8 cellular contexts compared by ENCODE assay signal in genomic region chr19:38674388-38675133, GRCh38. TPM values are rescaled to one million over a fixed set of nuclear protein-coding genes. Genes with fewer than 3 reads are reported as not detected.
A peak's percentile ranks its signal among the peaks of the same experiment; 100 is the strongest.
DNase-seq lines count a peak whose midpoint lies in the region; ATAC-seq and TF ChIP-seq lines count a peak whose summit lies in the region.

No MANE protein-coding gene starts in this region.

- 46 to 62% (median 53%) methylated on average over 16 of the region's 16 CpGs for WGBS in adrenal gland, 4 donors
- WGBS in right cardiac atrium = 52% methylated on average over 16 of the region's 16 CpGs

- TF ChIP-seq POLR2A in adrenal gland (IDR thresholded peaks at IDR 0.05) (peak in 1 of 2 donors; percentile 62), gastrocnemius medialis (IDR thresholded peaks at IDR 0.05) (peak; percentile 25 to 43)

- H3K27ac ChIP-seq in adrenal gland (peak overlapping the region; percentile 67 to 91 (median 85)), right cardiac atrium (ENCODE audit: low read length) (peak overlapping the region; percentile 99), gastrocnemius medialis (peak overlapping the region; percentile 89 to 98 (median 96))

- H3K4me1 ChIP-seq in adrenal gland (replicated peaks in 1 of 2) = peaks cover 42 to 70% of the 10 kb centered on the region in 2 donors
- H3K4me1 ChIP-seq in right cardiac atrium (ENCODE audit: control insufficient read depth, insufficient read depth, low read length) = peaks cover 54% of the 10 kb centered on the region
- H3K4me1 ChIP-seq in gastrocnemius medialis = peaks cover 74 to 84% of the 10 kb centered on the region in 2 donors

- H3K9me3 ChIP-seq in adrenal gland (replicated peaks in 1 of 3) (no peaks in the 10 kb centered on the region), right cardiac atrium (ENCODE audit: control insufficient read depth, low read length) (no peaks in the 10 kb centered on the region), gastrocnemius medialis (no peaks in the 10 kb centered on the region)

- TF ChIP-seq CTCF in adrenal gland (IDR thresholded peaks at IDR 0.05) (no peak), gastrocnemius medialis (IDR thresholded peaks at IDR 0.05 in 4 of 5, conservative IDR thresholded peaks at IDR 0.05 in 1 of 5) (no peak)

- H3K27me3 ChIP-seq in adrenal gland (no peaks in the 10 kb centered on the region), right cardiac atrium (ENCODE audit: control insufficient read depth, insufficient read depth) (no peaks in the 10 kb centered on the region), gastrocnemius medialis (no peaks in the 10 kb centered on the region)

- in situ Hi-C loops in gastrocnemius medialis (cut with MboI; ENCODE audit: low sequenced_read_pairs in 4 of 4) = loop anchor here in 1 of 4 donors (25.0 kb wide), 1 partner anchor 1138 kb away; no protein-coding TSS in a partner anchor

- H3K4me3 ChIP-seq in adrenal gland (no peak overlapping the region), right cardiac atrium (ENCODE audit: low read length) (no peak overlapping the region), gastrocnemius medialis (peak overlapping the region in 2 of 4 donors; percentile 0 to 6)

- ATAC-seq in right cardiac atrium = peak; percentile 50 to 65
- ATAC-seq in gastrocnemius medialis = peak; percentile 93 to 94
- no peak for ATAC-seq in HG03135 (IDR thresholded peaks at IDR 0.05; ENCODE audit: unreplicated experiment)
- ATAC-seq in HG03439 (IDR thresholded peaks at IDR 0.05; ENCODE audit: unreplicated experiment) = no peak

- H3K36me3 ChIP-seq in adrenal gland (replicated peaks in 1 of 2) (no peaks in the 10 kb centered on the region), gastrocnemius medialis (no peaks in the 10 kb centered on the region)

- peak; percentile 66 for DNase-seq in EH (ENCODE audit: low read depth)
- DNase-seq in adrenal gland = peak; percentile 71 to 90 (median 85)
- DNase-seq in right cardiac atrium = peak in 1 of 3 donors; percentile 33
- peak; percentile 77 to 87 for DNase-seq in gastrocnemius medialis
- DNase-seq in stimulated activated CD4-positive, alpha-beta T cell treated with anti-CD3 and anti-CD28 coated beads, Interleukin-12 subunit alpha, Interleukin-12 subunit beta, amount 100 ng/mL, for 4 hours = no peak
- no peak for DNase-seq in LoVo (ENCODE audit: low spot score)

- intact Hi-C loops in adrenal gland (cut with DNase I) (no loop called here), right cardiac atrium (cut with DNase I) (no loop called here), gastrocnemius medialis (cut with DNase I; ENCODE audit: low total_unique reads) (no loop called here)

RNA-seq across cellular contexts. Expression of gene ACTN4, which starts 27.1 kb away (rescaled TPM):
- total RNA-seq in adrenal gland (100 to 1,000 TPM; 430 to 773 (median 575) TPM), right cardiac atrium (100 to 1,000 TPM; 116 to 226 (median 122) TPM), gastrocnemius medialis (10 to 100 TPM; 32.0 to 85.3 (median 63.9) TPM)
- polyA plus RNA-seq in adrenal gland (100 to 1,000 TPM; 148 to 586 (median 554) TPM), right cardiac atrium (87.4 TPM)

RNA-seq across cellular contexts. Expression of gene EIF3K, which starts 55.6 kb away (rescaled TPM):
- total RNA-seq in adrenal gland (100 to 1,000 TPM; 196 to 537 (median 316) TPM), right cardiac atrium (100 to 1,000 TPM; 477 to 576 (median 534) TPM), gastrocnemius medialis (100 to 1,000 TPM; 619 to 975 (median 681) TPM)
- polyA plus RNA-seq in adrenal gland (100 to 1,000 TPM; 177 to 292 (median 216) TPM), right cardiac atrium (829 TPM)

RNA-seq across cellular contexts. Expression of gene MAP4K1, which starts 56.8 kb away (rescaled TPM):
- total RNA-seq in adrenal gland (1 to 10 TPM; 1.4 to 7.9 (median 4.1) TPM), right cardiac atrium (1 to 10 TPM; 1.0 to 4.4 (median 3.0) TPM), gastrocnemius medialis (under 1 TPM in 3 of 4 donors, not detected in 1; 0.31 to 0.97 (median 0.78) TPM)
- polyA plus RNA-seq in adrenal gland (10 to 100 TPM in 1 of 3 donors, 1 to 10 TPM in 2; 1.2 to 12.5 (median 6.8) TPM), right cardiac atrium (0.88 TPM)

Comparison
In these comparisons a context has a peak if more than half of its experiments do, and no peak if none do; other contexts are left out.
1. DNase-seq: peak in EH (single experiment), adrenal gland (7 of 7) and gastrocnemius medialis (2 of 2); none in stimulated activated CD4-positive, alpha-beta T cell treated with anti-CD3 and anti-CD28 coated beads, Interleukin-12 subunit alpha, Interleukin-12 subunit beta, amount 100 ng/mL, for 4 hours (single experiment) and LoVo (single experiment).
2. ATAC-seq: peak in right cardiac atrium (2 of 2) and gastrocnemius medialis (2 of 2); none in HG03135 (single experiment) and HG03439 (single experiment).
3. Peak in every context shown above with its lines, with median percentiles within 50 percentile points of each other: H3K27ac ChIP-seq.